Comparison of ENCODE assay signal across 18 cellular contexts in genomic region chr10:23198940-23199767, GRCh38. TPM values are rescaled to one million over a fixed set of nuclear protein-coding genes. Genes with fewer than 3 reads are reported as not detected.
DNase-seq lines count a peak whose midpoint lies in the region; ATAC-seq and TF ChIP-seq lines count a peak whose summit lies in the region.
"Had no signal": no experiment of that assay in that cellular context is flagged by ENCODE, and none has a peak within 500 bp of the region (broad histone marks: within the 10 kb centered on the region; RNA-seq: fewer than 3 reads in every experiment).

No MANE protein-coding gene starts in this region.

- H3K4me2 ChIP-seq in PC-3 (ENCODE audit: low read length): peak overlapping the region; percentile 13; the same call in 1 of the 2 replicates

- CTCF ChIA-PET in HEK293T (lab: Yijun Ruan, JAX) (no interaction called here), PC-3 (lab: Charles Lee) (no interaction called here)

- intact Hi-C loops in PC-3 (cut with micrococcal nuclease): no loop called here

- ATAC-seq in PC-3 (no peak), GM21423 (IDR thresholded peaks at IDR 0.05; ENCODE audit: unreplicated experiment) (no peak)
- ATAC-seq in activated T-helper 17 cell treated with anti-CD3 and anti-CD28 coated beads, Interleukin-2, amount 50 U/mL, for 72 hours (replicated peaks): no peak
- ATAC-seq: left colon had no signal

- peak overlapping the region; percentile 91 for H3K27ac Mint-ChIP-seq in progenitor cell of endocrine pancreas
- H3K27ac Mint-ChIP-seq in activated T-helper 17 cell treated with anti-CD3 and anti-CD28 coated beads, Interleukin-2, amount 50 U/mL, for 72 hours: no peak overlapping the region

- H3K4me3 ChIP-seq in PC-3 (ENCODE audit: low read length): no peak overlapping the region
- peak overlapping the region; percentile 33 for H3K4me3 ChIP-seq in iPS-11a (ENCODE audit: low read depth, low read length)
- H3K4me3 ChIP-seq: adrenal gland had no signal

- H2AFZ ChIP-seq in PC-3 (ENCODE audit: low read length): no peak overlapping the region

- no peaks in the 10 kb centered on the region for H3K9me2 ChIP-seq in PC-3 (replicated peaks; ENCODE audit: low read length)

- peaks cover 6% of the 10 kb centered on the region for H3K36me3 Mint-ChIP-seq in progenitor cell of endocrine pancreas (ENCODE audit: insufficient read depth)
- no peaks in the 10 kb centered on the region for H3K36me3 Mint-ChIP-seq in activated T-helper 17 cell treated with anti-CD3 and anti-CD28 coated beads, Interleukin-2, amount 50 U/mL, for 72 hours (ENCODE audit: low read depth)

- H3K9me3 Mint-ChIP-seq in progenitor cell of endocrine pancreas (ENCODE audit: low read depth): peaks cover 3% of the 10 kb centered on the region
- H3K9me3 Mint-ChIP-seq in activated T-helper 17 cell treated with anti-CD3 and anti-CD28 coated beads, Interleukin-2, amount 50 U/mL, for 72 hours: no peaks in the 10 kb centered on the region
- H3K9me3 Mint-ChIP-seq: activated CD4-positive, alpha-beta T cell treated with anti-CD3 and anti-CD28 coated beads, Interleukin-2, amount 10 ng/mL, durations not matched to agents 7 days and 5 days had no signal

- DNase-seq in HEK293T (ENCODE audit: extremely low spot score) (peak; percentile 74), PC-3 (no peak), progenitor cell of endocrine pancreas (ENCODE audit: low spot score, unreplicated experiment) (peak; percentile 54), GM20000 (ENCODE audit: low spot score) (no peak), DMS153 (lab: John Stamatoyannopoulos, UW) (no peak)
- DNase-seq: activated CD4-positive, alpha-beta T cell treated with anti-CD3 and anti-CD28 coated beads, Interleukin-2, amount 10 ng/mL, durations not matched to agents 7 days and 5 days; adrenal gland; cerebellar nuclear complex; left colon; NCI-H2107; NK-92 treated with Interleukin-12 subunit alpha and Interleukin-12 subunit beta, amount 100 ng/mL, for 24 hours; SHP77; T1000 had no signal

- H3K9ac ChIP-seq in PC-3 (ENCODE audit: low read length): no peak overlapping the region

- H3K4me1 Mint-ChIP-seq in progenitor cell of endocrine pancreas (ENCODE audit: low read depth): peaks cover 53% of the 10 kb centered on the region
- no peaks in the 10 kb centered on the region for H3K4me1 Mint-ChIP-seq in activated T-helper 17 cell treated with anti-CD3 and anti-CD28 coated beads, Interleukin-2, amount 50 U/mL, for 72 hours
- H3K4me1 Mint-ChIP-seq: activated CD4-positive, alpha-beta T cell treated with anti-CD3 and anti-CD28 coated beads, Interleukin-2, amount 10 ng/mL, durations not matched to agents 7 days and 5 days had no signal

- H3K4me1 ChIP-seq in PC-3 (ENCODE audit: insufficient read depth, low read length): no peaks in the 10 kb centered on the region

- peak overlapping the region; percentile 80 for H3K4me3 Mint-ChIP-seq in progenitor cell of endocrine pancreas (ENCODE audit: low read depth)
- no peak overlapping the region for H3K4me3 Mint-ChIP-seq in activated T-helper 17 cell treated with anti-CD3 and anti-CD28 coated beads, Interleukin-2, amount 50 U/mL, for 72 hours
- H3K4me3 Mint-ChIP-seq: activated CD4-positive, alpha-beta T cell treated with anti-CD3 and anti-CD28 coated beads, Interleukin-2, amount 10 ng/mL, durations not matched to agents 7 days and 5 days had no signal

- no peaks in the 10 kb centered on the region for H3K79me2 ChIP-seq in PC-3 (ENCODE audit: low read length)

- no peaks in the 10 kb centered on the region for H3K36me3 ChIP-seq in PC-3 (ENCODE audit: low read depth, low read length)
- H3K36me3 ChIP-seq: adrenal gland had no signal

- no peak overlapping the region for H3K27ac ChIP-seq in PC-3 (ENCODE audit: low read length)
- H3K27ac ChIP-seq: adrenal gland had no signal

- peaks cover 64% of the 10 kb centered on the region for H3K27me3 Mint-ChIP-seq in progenitor cell of endocrine pancreas
- peaks cover 63% of the 10 kb centered on the region for H3K27me3 Mint-ChIP-seq in activated T-helper 17 cell treated with anti-CD3 and anti-CD28 coated beads, Interleukin-2, amount 50 U/mL, for 72 hours

- H3K9me3 ChIP-seq in PC-3 (ENCODE audit: low read length): no peaks in the 10 kb centered on the region
- H3K9me3 ChIP-seq: adrenal gland had no signal

- H3K27me3 ChIP-seq in PC-3 (ENCODE audit: low read length): peaks cover 80% of the 10 kb centered on the region

- H4K20me1 ChIP-seq in PC-3 (ENCODE audit: low read length): no peaks in the 10 kb centered on the region

- no peaks in the 10 kb centered on the region for H3F3A ChIP-seq in PC-3 (ENCODE audit: low read length, unreplicated experiment)

- no peak for TF ChIP-seq CTCF in PC-3 (conservative IDR thresholded peaks at IDR 0.05; ENCODE audit: low read depth, low read length)
- TF ChIP-seq CTCF in progenitor cell of endocrine pancreas (IDR thresholded peaks at IDR 0.05; ENCODE audit: unreplicated experiment): peak; percentile 37
- no peak for TF ChIP-seq CTCF in GM20000 (IDR thresholded peaks at IDR 0.05; ENCODE audit: extremely low read depth, missing control alignments)

- POLR2A ChIA-PET in HEK293T (lab: Yijun Ruan, JAX): no interaction called here
- POLR2A ChIA-PET in PC-3 (lab: Charles Lee; ENCODE audit: unreplicated experiment): no interaction called here

- BruUV-seq in PC-3 (replicated peaks; lab: Mats Ljungman, UMichigan): no TSS peak

TF ChIP-seq in HEK293T, 16 proteins besides CTCF, POLR2A, EP300 and RAD21:
- TF ChIP-seq NFRKB (IDR thresholded peaks at IDR 0.05) (no peak), SUZ12 (IDR thresholded peaks at IDR 0.05) (no peak), SP1 (IDR thresholded peaks at IDR 0.05) (no peak), HDGF (IDR thresholded peaks at IDR 0.05; ENCODE audit: borderline replicate concordance) (no peak), L3MBTL2 (conservative IDR thresholded peaks at IDR 0.05) (no peak; the same call in none of the 2 replicates), BHLHE40 (IDR thresholded peaks at IDR 0.05; ENCODE audit: borderline replicate concordance) (no peak), ARNT (IDR thresholded peaks at IDR 0.05) (no peak), FOXM1 (IDR thresholded peaks at IDR 0.05; ENCODE audit: borderline replicate concordance) (no peak), LEF1 (IDR thresholded peaks at IDR 0.05; ENCODE audit: borderline replicate concordance) (no peak), PKNOX1 (IDR thresholded peaks at IDR 0.05) (no peak), ZNF384 (IDR thresholded peaks at IDR 0.05) (no peak), CTBP1 (IDR thresholded peaks at IDR 0.05; ENCODE audit: borderline replicate concordance) (no peak), TARDBP (IDR thresholded peaks at IDR 0.05) (no peak), FOXK2 (IDR thresholded peaks at IDR 0.05) (no peak), FOXA1 (IDR thresholded peaks at IDR 0.05) (no peak), ELF4 (IDR thresholded peaks at IDR 0.05) (no peak)

RNA-seq across cellular contexts. Expression of gene PTF1A, which starts 7.0 kb away (rescaled TPM):
- not detected in 2 replicates for total RNA-seq in PC-3 (2014; rRNA removed)
- 41.3 and 50.7 TPM in 2 replicates for total RNA-seq in progenitor cell of endocrine pancreas
- not detected for total RNA-seq in activated T-helper 17 cell treated with anti-CD3 and anti-CD28 coated beads, Interleukin-2, amount 50 U/mL, for 72 hours
- total RNA-seq: activated CD4-positive, alpha-beta T cell treated with anti-CD3 and anti-CD28 coated beads, Interleukin-2, amount 10 ng/mL, durations not matched to agents 7 days and 5 days; adrenal gland; left colon; pulmonary artery endothelial cell; subcutaneous adipose tissue had no signal

Comparison
In these comparisons a context has a peak if more than half of its experiments do, and no peak if none do; other contexts are left out.
1. DNase-seq: peak in HEK293T (single experiment) and progenitor cell of endocrine pancreas (single experiment); none in PC-3 (single experiment), GM20000 (single experiment) and DMS153 (single experiment).
2. RNA of gene PTF1A, which starts 7.0 kb away (total RNA-seq): 41.3 to 50.7 TPM in progenitor cell of endocrine pancreas; not detected in PC-3 and not detected in activated T-helper 17 cell treated with anti-CD3 and anti-CD28 coated beads, Interleukin-2, amount 50 U/mL, for 72 hours; every median in the first group is over 10 times any median in the second.